ENCODE assay signal across 8 cellular contexts in genomic region chr19:38877781-38878574, GRCh38. TPM values are rescaled to one million over a fixed set of nuclear protein-coding genes. Genes with fewer than 3 reads are reported as not detected.
A peak's percentile ranks its signal among the peaks of the same experiment; 100 is the strongest.
DNase-seq lines count a peak whose midpoint lies in the region; ATAC-seq and TF ChIP-seq lines count a peak whose summit lies in the region.

TSS of gene RINL (minus strand) at chr19:38878275. CDS start at chr19:38876742, 1,533 bp downstream.

- DNase-seq in DMS153 (lab: John Stamatoyannopoulos, UW) (peak; percentile 99), PC-3 (no peak), hepatocyte (ENCODE audit: low spot score) (peak; percentile 56), glomerular visceral epithelial cell (ENCODE audit: extremely low spot score) (no peak)
- DNase-seq in activated T-cell treated with anti-CD3 and anti-CD28 coated beads, Interleukin-2, amount 50 U/mL, for 4 hours: peak; percentile 57
- DNase-seq in stimulated activated CD4-positive, alpha-beta T cell treated with anti-CD3 and anti-CD28 coated beads, Interleukin-4, amount 100 ng/mL, for 1 hour: peak; percentile 70

- POLR2A ChIA-PET in PC-3 (lab: Charles Lee; ENCODE audit: unreplicated experiment): no interaction called here

- H3K9me2 ChIP-seq in PC-3 (replicated peaks; ENCODE audit: low read length) (no peaks in the 10 kb centered on the region), hepatocyte (replicated peaks; ENCODE audit: insufficient read depth) (no peaks in the 10 kb centered on the region)

- H3K27me3 ChIP-seq in PC-3 (ENCODE audit: low read length) (no peaks in the 10 kb centered on the region), hepatocyte (no peaks in the 10 kb centered on the region)

- H4K20me1 ChIP-seq in PC-3 (ENCODE audit: low read length): no peaks in the 10 kb centered on the region
- H4K20me1 ChIP-seq in hepatocyte (ENCODE audit: insufficient read depth, poor library complexity, severe bottlenecking): no peaks in the 10 kb centered on the region

- H3K79me2 ChIP-seq in PC-3 (ENCODE audit: low read length): no peaks in the 10 kb centered on the region
- H3K79me2 ChIP-seq in hepatocyte: no peaks in the 10 kb centered on the region

- TF ChIP-seq CTCF in PC-3 (conservative IDR thresholded peaks at IDR 0.05; ENCODE audit: low read depth, low read length) (no peak), hepatocyte (IDR thresholded peaks at IDR 0.05; ENCODE audit: poor library complexity) (no peak)

- intact Hi-C loops in PC-3 (cut with micrococcal nuclease): no loop called here

- no peak within 1 kb of the TSS for H2AFZ ChIP-seq in PC-3 (ENCODE audit: low read length)
- H2AFZ ChIP-seq in hepatocyte: no peak within 1 kb of the TSS

- WGBS in hepatocyte (ENCODE audit: low lambda C conversion rate, missing lambda C conversion rate): 56% methylated on average over 10 of the region's 11 CpGs

- BruUV-seq in PC-3 (replicated peaks; lab: Mats Ljungman, UMichigan): no TSS peak

- CTCF ChIA-PET in PC-3 (lab: Charles Lee): no interaction called here

- no peak within 1 kb of the TSS for H3K4me3 ChIP-seq in PC-3 (ENCODE audit: low read length)
- H3K4me3 ChIP-seq in hepatocyte: no peak within 1 kb of the TSS

- H3K4me2 ChIP-seq in PC-3 (ENCODE audit: low read length): no peak within 1 kb of the TSS
- peak within 1 kb of the TSS; percentile 62 for H3K4me2 ChIP-seq in hepatocyte

- no peaks in the 10 kb centered on the region for H3K9me3 ChIP-seq in PC-3 (ENCODE audit: low read length)
- H3K9me3 ChIP-seq in hepatocyte (ENCODE audit: low read depth): no peaks in the 10 kb centered on the region

- H3K4me1 ChIP-seq in PC-3 (ENCODE audit: insufficient read depth, low read length) (no peaks in the 10 kb centered on the region), hepatocyte (ENCODE audit: insufficient read depth) (peaks cover 18% of the 10 kb centered on the region)

- H3K27me3 Mint-ChIP-seq in activated T-cell treated with anti-CD3 and anti-CD28 coated beads, Interleukin-2, amount 50 U/mL, for 4 hours (ENCODE audit: low read depth): no peaks in the 10 kb centered on the region

- no peaks in the 10 kb centered on the region for H3F3A ChIP-seq in PC-3 (ENCODE audit: low read length, unreplicated experiment)

- peaks cover 11% of the 10 kb centered on the region for H3K36me3 Mint-ChIP-seq in activated T-cell treated with anti-CD3 and anti-CD28 coated beads, Interleukin-2, amount 50 U/mL, for 4 hours (ENCODE audit: insufficient read depth)

- H3K36me3 ChIP-seq in PC-3 (ENCODE audit: low read depth, low read length) (no peaks in the 10 kb centered on the region), hepatocyte (replicated peaks; ENCODE audit: insufficient read depth, low read depth) (no peaks in the 10 kb centered on the region)

- H3K9ac ChIP-seq in PC-3 (ENCODE audit: low read length): no peak within 1 kb of the TSS

- no peaks in the 10 kb centered on the region for H3K9me3 Mint-ChIP-seq in activated T-cell treated with anti-CD3 and anti-CD28 coated beads, Interleukin-2, amount 50 U/mL, for 4 hours

- ATAC-seq in HG03432 (IDR thresholded peaks at IDR 0.05; ENCODE audit: unreplicated experiment): peak; percentile 64
- peak; percentile 46 for ATAC-seq in PC-3
- ATAC-seq in activated T-cell treated with anti-CD3 and anti-CD28 coated beads, Interleukin-2, amount 50 U/mL, for 4 hours: peak; percentile 96
- no peak for ATAC-seq in HG02973 (IDR thresholded peaks at IDR 0.05; ENCODE audit: unreplicated experiment)

- no peak within 1 kb of the TSS for H3K27ac ChIP-seq in PC-3 (ENCODE audit: low read length)
- H3K27ac ChIP-seq in hepatocyte: peak within 1 kb of the TSS; percentile 95

- peak within 1 kb of the TSS; percentile 94 for H3K4me3 Mint-ChIP-seq in activated T-cell treated with anti-CD3 and anti-CD28 coated beads, Interleukin-2, amount 50 U/mL, for 4 hours

- peaks cover 31% of the 10 kb centered on the region for H3K4me1 Mint-ChIP-seq in activated T-cell treated with anti-CD3 and anti-CD28 coated beads, Interleukin-2, amount 50 U/mL, for 4 hours (ENCODE audit: low read depth)

RNA-seq across cellular contexts. Expression of gene RINL, which starts in this region (rescaled TPM):
- total RNA-seq in PC-3 (2014; rRNA removed) (1.2 and 3.2 TPM in 2 replicates), hepatocyte (3.9 and 5.6 TPM in 2 replicates)
- 10 to 100 TPM; 65.2 to 77.3 (median 68.6) TPM for total RNA-seq in activated T-cell treated with anti-CD3 and anti-CD28 coated beads, Interleukin-2, amount 50 U/mL, for 4 hours
- 4.6 and 7.7 TPM in 2 replicates for polyA plus RNA-seq in hepatocyte

Comparison
In these comparisons a context has a peak if more than half of its experiments do, and no peak if none do; other contexts are left out.
1. DNase-seq: peak in DMS153 (single experiment), activated T-cell treated with anti-CD3 and anti-CD28 coated beads, Interleukin-2, amount 50 U/mL, for 4 hours (single experiment), hepatocyte (single experiment) and stimulated activated CD4-positive, alpha-beta T cell treated with anti-CD3 and anti-CD28 coated beads, Interleukin-4, amount 100 ng/mL, for 1 hour (single experiment); none in PC-3 (single experiment) and glomerular visceral epithelial cell (single experiment).